ENCODE assay signal across 1 cellular context in the genomic region with DNA sequence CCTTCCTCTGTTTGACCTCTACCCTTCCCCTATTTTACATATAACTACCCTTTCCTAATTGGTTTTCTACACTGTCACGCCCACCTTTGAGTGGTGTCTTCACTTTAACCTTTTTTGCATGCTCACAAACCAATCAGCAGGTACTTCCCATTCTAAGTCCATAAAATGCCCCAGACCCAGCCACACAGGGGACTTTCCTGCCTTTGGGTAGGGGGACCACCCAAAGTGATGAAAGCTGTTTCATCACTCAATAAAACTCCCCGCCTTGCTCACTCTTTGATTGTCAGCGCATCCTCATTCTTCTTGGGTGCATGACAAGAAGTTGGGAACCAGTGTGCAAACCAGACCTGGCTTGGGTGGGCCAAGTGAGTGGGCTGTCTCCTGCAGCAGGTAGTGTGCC.
TF ChIP-seq lines count a peak whose summit lies in the region.

No MANE protein-coding gene starts in this region.

TF ChIP-seq in WTC11, 78 proteins besides CTCF, POLR2A, EP300 and RAD21 (continued from another document):
- TF ChIP-seq, protein P1, sequence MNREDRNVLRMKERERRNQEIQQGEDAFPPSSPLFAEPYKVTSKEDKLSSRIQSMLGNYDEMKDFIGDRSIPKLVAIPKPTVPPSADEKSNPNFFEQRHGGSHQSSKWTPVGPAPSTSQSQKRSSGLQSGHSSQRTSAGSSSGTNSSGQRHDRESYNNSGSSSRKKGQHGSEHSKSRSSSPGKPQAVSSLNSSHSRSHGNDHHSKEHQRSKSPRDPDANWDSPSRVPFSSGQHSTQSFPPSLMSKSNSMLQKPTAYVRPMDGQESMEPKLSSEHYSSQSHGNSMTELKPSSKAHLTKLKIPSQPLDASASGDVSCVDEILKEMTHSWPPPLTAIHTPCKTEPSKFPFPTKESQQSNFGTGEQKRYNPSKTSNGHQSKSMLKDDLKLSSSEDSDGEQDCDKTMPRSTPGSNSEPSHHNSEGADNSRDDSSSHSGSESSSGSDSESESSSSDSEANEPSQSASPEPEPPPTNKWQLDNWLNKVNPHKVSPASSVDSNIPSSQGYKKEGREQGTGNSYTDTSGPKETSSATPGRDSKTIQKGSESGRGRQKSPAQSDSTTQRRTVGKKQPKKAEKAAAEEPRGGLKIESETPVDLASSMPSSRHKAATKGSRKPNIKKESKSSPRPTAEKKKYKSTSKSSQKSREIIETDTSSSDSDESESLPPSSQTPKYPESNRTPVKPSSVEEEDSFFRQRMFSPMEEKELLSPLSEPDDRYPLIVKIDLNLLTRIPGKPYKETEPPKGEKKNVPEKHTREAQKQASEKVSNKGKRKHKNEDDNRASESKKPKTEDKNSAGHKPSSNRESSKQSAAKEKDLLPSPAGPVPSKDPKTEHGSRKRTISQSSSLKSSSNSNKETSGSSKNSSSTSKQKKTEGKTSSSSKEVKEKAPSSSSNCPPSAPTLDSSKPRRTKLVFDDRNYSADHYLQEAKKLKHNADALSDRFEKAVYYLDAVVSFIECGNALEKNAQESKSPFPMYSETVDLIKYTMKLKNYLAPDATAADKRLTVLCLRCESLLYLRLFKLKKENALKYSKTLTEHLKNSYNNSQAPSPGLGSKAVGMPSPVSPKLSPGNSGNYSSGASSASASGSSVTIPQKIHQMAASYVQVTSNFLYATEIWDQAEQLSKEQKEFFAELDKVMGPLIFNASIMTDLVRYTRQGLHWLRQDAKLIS (CRISPR knock-in tag; IDR thresholded peaks at IDR 0.05; ENCODE audit: borderline replicate concordance): no peak
